In the genomic region with DNA sequence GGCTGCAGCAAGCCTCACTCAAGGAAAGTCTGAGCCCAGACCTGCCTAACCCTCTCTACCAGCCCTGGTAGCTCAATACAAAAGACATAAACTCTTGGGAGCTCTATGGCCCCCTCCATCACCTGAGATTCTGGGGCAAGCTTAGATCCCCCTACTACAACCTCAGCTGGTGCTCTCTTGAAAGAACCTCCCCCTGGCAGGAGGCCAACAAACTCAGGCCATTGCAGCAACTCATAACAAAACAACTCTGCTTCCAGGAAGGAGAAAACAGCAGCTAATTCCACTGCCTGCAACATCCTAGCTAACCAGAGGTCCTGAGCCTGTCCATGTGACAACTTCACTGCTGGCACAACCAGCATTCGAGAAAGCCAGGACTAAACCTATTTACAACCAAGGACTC, we compare ENCODE assay signal across 15 cellular contexts.
DNase-seq lines count a peak whose midpoint lies in the region; ATAC-seq and TF ChIP-seq lines count a peak whose summit lies in the region.
"Had no signal": no experiment of that assay in that cellular context is flagged by ENCODE, and none has a peak within 500 bp of the region (broad histone marks: within the 10 kb centered on the region; RNA-seq: fewer than 3 reads in every experiment).

No MANE protein-coding gene starts in this region.

- CTCF ChIA-PET in SK-N-SH (lab: Yijun Ruan, JAX) = interaction anchor here (0.7 kb wide), 1 partner anchor 9 kb away, joined by 3 read pairs; no protein-coding TSS in a partner anchor

- ATAC-seq in HG03442 (IDR thresholded peaks at IDR 0.05; ENCODE audit: unreplicated experiment) = no peak
- ATAC-seq: activated CD8-positive, alpha-beta T cell treated with anti-CD3 and anti-CD28 coated beads for 36 hours had no signal

- no peaks in the 10 kb centered on the region for H3F3A ChIP-seq in SK-N-SH (replicated peaks; ENCODE audit: insufficient read depth)

- DNase-seq in DMS153 (lab: John Stamatoyannopoulos, UW) (peak; percentile 70), NCI-H1092 treated with DMSO at 0.1 percent for 48 hours (lab: John Stamatoyannopoulos, UW) (peak; percentile 34), SHP77 (lab: John Stamatoyannopoulos, UW) (peak; percentile 94), fibroblast of pulmonary artery (ENCODE audit: low read depth) (peak; percentile 16), UCSD-AML1 (lab: John Stamatoyannopoulos, UW; ENCODE audit: unreplicated experiment) (no peak), SK-N-SH (no peak), ACHN (no peak)
- DNase-seq: activated CD8-positive, alpha-beta T cell treated with anti-CD3 and anti-CD28 coated beads for 36 hours; activated effector memory CD4-positive, alpha-beta T cell treated with Interleukin-2 at 50 U/mL for 16 hours; mammary epithelial cell; SIG-M5; stimulated activated CD4-positive, alpha-beta T cell treated with anti-CD3 and anti-CD28 coated beads, Interleukin-1b, Interleukin-23, amount 100 ng/mL, for 48 hours had no signal

- H4K20me1 ChIP-seq in SK-N-SH (ENCODE audit: insufficient read depth) = no peaks in the 10 kb centered on the region

- POLR2A ChIA-PET in SK-N-SH (lab: Yijun Ruan, JAX) = no interaction called here

- H3K9ac ChIP-seq in SK-N-SH = no peak overlapping the region

- H3K27me3 ChIP-seq in SK-N-SH (ENCODE audit: insufficient read depth) = no peaks in the 10 kb centered on the region
- H3K27me3 ChIP-seq: right atrium auricular region had no signal

- TF ChIP-seq CTCF in fibroblast of pulmonary artery (IDR thresholded peaks at IDR 0.05; ENCODE audit: low read length, missing control alignments) (no peak), SK-N-SH (IDR thresholded peaks at IDR 0.05) (no peak)

- TF ChIP-seq RAD21 in SK-N-SH (IDR thresholded peaks at IDR 0.05; ENCODE audit: low read length) = no peak

- H3K9me3 ChIP-seq in SK-N-SH = no peaks in the 10 kb centered on the region
- H3K9me3 ChIP-seq: right atrium auricular region, thoracic aorta had no signal

- TF ChIP-seq EP300 in SK-N-SH (IDR thresholded peaks at IDR 0.05; ENCODE audit: borderline replicate concordance in 1 of 2, low read depth in 1 of 2, low read length in 1 of 2) = no peak

- H3K36me3 ChIP-seq in SK-N-SH (replicated peaks in 1 of 2; ENCODE audit: control insufficient read depth in 1 of 2, insufficient read depth in 2 of 2, low read length in 1 of 2) = no peaks in the 10 kb centered on the region
- H3K36me3 ChIP-seq: right atrium auricular region, thoracic aorta had no signal

- H3K27ac ChIP-seq in SK-N-SH (ENCODE audit: low read depth in 2 of 2, low read length in 1 of 2) = no peak overlapping the region
- H3K27ac ChIP-seq: right atrium auricular region, thoracic aorta had no signal

- no peak overlapping the region for H3K4me3 ChIP-seq in fibroblast of pulmonary artery (replicated peaks; ENCODE audit: low read depth, low read length)
- H3K4me3 ChIP-seq in SK-N-SH (ENCODE audit: low read depth in 2 of 2, low read length in 1 of 2) = no peak overlapping the region
- H3K4me3 ChIP-seq: right atrium auricular region, thoracic aorta had no signal

- no peaks in the 10 kb centered on the region for H3K79me2 ChIP-seq in SK-N-SH (ENCODE audit: insufficient read depth)

- WGBS in SK-N-SH (ENCODE audit: low lambda C conversion rate) = 36% methylated on average over 1 of the region's 1 CpG

- H3K9me2 ChIP-seq in SK-N-SH = no peaks in the 10 kb centered on the region

- H3K4me2 ChIP-seq in SK-N-SH = no peak overlapping the region

- in situ Hi-C loops in ACHN (cut with HindIII; ENCODE audit: low pct_ligation_motif_present, low pct_unique_long_range_greater_than_20kb, low sequenced_read_pairs) = no loop called here

- H2AFZ ChIP-seq in SK-N-SH (ENCODE audit: low read depth) = no peak overlapping the region

- peaks cover 0 to 5% of the 10 kb centered on the region in 2 experiments; a peak in 2 of 4 replicates for H3K4me1 ChIP-seq in SK-N-SH (ENCODE audit: control insufficient read depth in 1 of 2, insufficient read depth in 2 of 2, low read depth in 1 of 2, low read length in 1 of 2)
- H3K4me1 ChIP-seq: right atrium auricular region had no signal

TF ChIP-seq in SK-N-SH, 30 proteins besides CTCF, POLR2A, EP300 and RAD21:
- TF ChIP-seq YY1 (IDR thresholded peaks at IDR 0.05; ENCODE audit: low read depth) (no peak), SIN3A (IDR thresholded peaks at IDR 0.05; ENCODE audit: borderline replicate concordance, low read depth, low read length) (no peak), MEF2A (IDR thresholded peaks at IDR 0.05; ENCODE audit: borderline replicate concordance, low read depth) (no peak), SMC3 (IDR thresholded peaks at IDR 0.05; ENCODE audit: low read depth, low read length) (no peak)

Comparison
In these comparisons a context has a peak if more than half of its experiments do, and no peak if none do; other contexts are left out.
1. DNase-seq: peak in DMS153 (single experiment), NCI-H1092 treated with DMSO at 0.1 percent for 48 hours (single experiment), SHP77 (2 of 2) and fibroblast of pulmonary artery (single experiment); none in UCSD-AML1 (single experiment), SK-N-SH (single experiment) and ACHN (single experiment).